21 cellular contexts compared by ENCODE assay signal in genomic region chr9:113515862-113516261, GRCh38. TPM values are rescaled to one million over a fixed set of nuclear protein-coding genes. Genes with fewer than 3 reads are reported as not detected.
DNase-seq lines count a peak whose midpoint lies in the region; ATAC-seq, FAIRE-seq and TF ChIP-seq lines count a peak whose summit lies in the region.
"Had no signal": no experiment of that assay in that cellular context is flagged by ENCODE, and none has a peak within 500 bp of the region (broad histone marks: within the 10 kb centered on the region; RNA-seq: fewer than 3 reads in every experiment).

No MANE protein-coding gene starts in this region.

- TF ChIP-seq POLR2A in endothelial cell of umbilical vein (IDR thresholded peaks at IDR 0.05; ENCODE audit: low read depth, low read length) (peak; percentile 16), body of pancreas (IDR thresholded peaks at IDR 0.05) (no peak)

- H3K9me1 ChIP-seq in endothelial cell of umbilical vein (replicated peaks; ENCODE audit: control insufficient read depth, extremely low read depth, insufficient read depth, low read length): no peaks in the 10 kb centered on the region

- H2AFZ ChIP-seq in endothelial cell of umbilical vein (ENCODE audit: low read depth, low read length): no peak overlapping the region

- peaks cover 45 to 76% of the 10 kb centered on the region in 2 experiments for H3K36me3 ChIP-seq in endothelial cell of umbilical vein (ENCODE audit: control insufficient read depth in 2 of 2, extremely low read depth in 1 of 2, insufficient read depth in 2 of 2, low read length in 2 of 2)
- no peaks in the 10 kb centered on the region for H3K36me3 ChIP-seq in body of pancreas (replicated peaks in 1 of 2; ENCODE audit: insufficient read depth in 1 of 2, low read depth in 2 of 2)

- no peaks in the 10 kb centered on the region for H4K20me1 ChIP-seq in endothelial cell of umbilical vein (replicated peaks; ENCODE audit: control insufficient read depth, extremely low read depth, insufficient read depth, low read length)

- no peak overlapping the region for H3K9ac ChIP-seq in endothelial cell of umbilical vein (replicated peaks; ENCODE audit: extremely low read depth, insufficient read depth, low read length)

- peaks cover 77% of the 10 kb centered on the region for H3K4me1 Mint-ChIP-seq in T-helper 2 cell treated with Interferon-gamma antibody and Interleukin-4, amounts not matched to agents 5 μg/mL and 100 μg/mL, for 36 hours (ENCODE audit: low read depth)
- peaks cover 93 to 98% (median 96%) of the 10 kb centered on the region in 3 donors for H3K4me1 Mint-ChIP-seq in T-cell
- H3K4me1 Mint-ChIP-seq in natural killer cell treated with Interleukin-12 subunit alpha and Interleukin-12 subunit beta and Interleukin-15 and Interleukin-18, amount 100 ng/mL, for 72 hours (ENCODE audit: low read depth in 2 of 2): peaks cover 74 to 86% of the 10 kb centered on the region in 2 donors

- H3K4me3 Mint-ChIP-seq in T-helper 2 cell treated with Interferon-gamma antibody and Interleukin-4, amounts not matched to agents 5 μg/mL and 100 μg/mL, for 36 hours: no peak overlapping the region
- peak overlapping the region in 1 of 3 donors; percentile 83 for H3K4me3 Mint-ChIP-seq in T-cell
- peak overlapping the region; percentile 36 for H3K4me3 Mint-ChIP-seq in natural killer cell treated with Interleukin-12 subunit alpha and Interleukin-12 subunit beta and Interleukin-15 and Interleukin-18, amount 100 ng/mL, for 72 hours
- H3K4me3 Mint-ChIP-seq: activated CD4-positive, alpha-beta memory T cell treated with anti-CD3 and anti-CD28 coated beads for 36 hours; activated naive CD4-positive, alpha-beta T cell treated with anti-CD3 and anti-CD28 coated beads for 36 hours had no signal

- peak overlapping the region; percentile 56 for H3K27ac Mint-ChIP-seq in T-helper 2 cell treated with Interferon-gamma antibody and Interleukin-4, amounts not matched to agents 5 μg/mL and 100 μg/mL, for 36 hours
- peak overlapping the region; percentile 95 to 99 for H3K27ac Mint-ChIP-seq in T-cell
- H3K27ac Mint-ChIP-seq in natural killer cell treated with Interleukin-12 subunit alpha and Interleukin-12 subunit beta and Interleukin-15 and Interleukin-18, amount 100 ng/mL, for 72 hours: peak overlapping the region; percentile 95 to 97
- H3K27ac Mint-ChIP-seq: activated naive CD4-positive, alpha-beta T cell treated with anti-CD3 and anti-CD28 coated beads for 36 hours had no signal

- H3K4me1 ChIP-seq in endothelial cell of umbilical vein (ENCODE audit: control insufficient read depth, extremely low read depth, insufficient read depth, low read length) (peaks cover 57% of the 10 kb centered on the region), body of pancreas (peaks cover 33% of the 10 kb centered on the region)

- CTCF ChIA-PET in T-cell (lab: Charles Lee): interaction anchor here in 1 of 2 donors (2.5 kb wide), 1 partner anchor 63 kb away, joined by 6 read pairs; no protein-coding TSS in a partner anchor
- CTCF ChIA-PET in endothelial cell of umbilical vein (lab: Charles Lee): interaction anchor here (1.6 kb wide), 1 partner anchor 142 kb away, joined by 5 read pairs; no protein-coding TSS in a partner anchor

- no peak for DNase-seq in T-helper 2 cell treated with Interferon-gamma antibody and Interleukin-4, amounts not matched to agents 5 μg/mL and 100 μg/mL, for 36 hours (ENCODE audit: low spot score)
- DNase-seq in T-helper 2 cell: no peak
- no peak for DNase-seq in T-cell
- no peak for DNase-seq in endothelial cell of umbilical vein (ENCODE audit: low read depth, low spot score)
- DNase-seq in natural killer cell treated with Interleukin-12 subunit alpha and Interleukin-12 subunit beta and Interleukin-15 and Interleukin-18, amount 100 ng/mL, for 72 hours (ENCODE audit: low spot score): no peak
- DNase-seq in stimulated activated CD4-positive, alpha-beta T cell treated with anti-CD3 and anti-CD28 coated beads, Interleukin-2, amount 100 ng/mL, for 24 hours: no peak
- DNase-seq in body of pancreas: no peak
- DNase-seq in SW 1271 (lab: John Stamatoyannopoulos, UW): no peak
- DNase-seq: activated CD4-positive, alpha-beta memory T cell treated with anti-CD3 and anti-CD28 coated beads for 36 hours; activated naive CD4-positive, alpha-beta T cell treated with anti-CD3 and anti-CD28 coated beads for 36 hours; effector CD8-positive, alpha-beta T cell; GF-D8; kidney glomerular epithelial cell; NCI-H1436 treated with DMSO at 0.1 percent for 48 hours; NCI-H510A; NK-92 treated with Interleukin-12 subunit alpha and Interleukin-12 subunit beta, amount 100 ng/mL, for 24 hours; stimulated activated CD4-positive, alpha-beta T cell treated with anti-CD3 and anti-CD28 coated beads, Interleukin-4, amount 100 ng/mL, for 4 hours; trophoblast cell had no signal

- 75 to 88% methylated on average over 4 of the region's 4 CpGs for WGBS in body of pancreas, 2 donors

- H3K27me3 ChIP-seq in endothelial cell of umbilical vein (ENCODE audit: control insufficient read depth in 2 of 2, insufficient read depth in 2 of 2, low read length in 2 of 2) (no peaks in the 10 kb centered on the region), body of pancreas (no peaks in the 10 kb centered on the region)
- H3K27me3 ChIP-seq: esophagus muscularis mucosa, Peyer's patch had no signal

- no TSS peak for BruUV-seq in endothelial cell of umbilical vein (replicated peaks; lab: Mats Ljungman, UMichigan)

- no peak overlapping the region for H3K27ac ChIP-seq in endothelial cell of umbilical vein (ENCODE audit: insufficient read depth, low read depth, low read length)
- no peak overlapping the region for H3K27ac ChIP-seq in body of pancreas
- H3K27ac ChIP-seq: Peyer's patch had no signal

- H3K4me2 ChIP-seq in endothelial cell of umbilical vein (ENCODE audit: insufficient read depth, low read length): no peak overlapping the region

- dilution Hi-C loops in endothelial cell of umbilical vein (cut with MboI; ENCODE audit: extremely low pct_ligation_motif_present, low sequenced_read_pairs): no loop called here

- peaks cover 13% of the 10 kb centered on the region for H3K36me3 Mint-ChIP-seq in T-helper 2 cell treated with Interferon-gamma antibody and Interleukin-4, amounts not matched to agents 5 μg/mL and 100 μg/mL, for 36 hours (ENCODE audit: low read depth)
- no peaks in the 10 kb centered on the region for H3K36me3 Mint-ChIP-seq in T-cell
- H3K36me3 Mint-ChIP-seq in natural killer cell treated with Interleukin-12 subunit alpha and Interleukin-12 subunit beta and Interleukin-15 and Interleukin-18, amount 100 ng/mL, for 72 hours: peaks cover 10% of the 10 kb centered on the region

- ATAC-seq in T-cell (replicated peaks in 1 of 4) (no peak), body of pancreas (no peak)
- ATAC-seq in natural killer cell treated with Interleukin-12 subunit alpha and Interleukin-12 subunit beta and Interleukin-15 and Interleukin-18, amount 100 ng/mL, for 72 hours: no peak
- ATAC-seq: HCT116 had no signal

- H3K9me3 ChIP-seq in endothelial cell of umbilical vein (replicated peaks; ENCODE audit: control insufficient read depth, insufficient read depth, low read length) (no peaks in the 10 kb centered on the region), body of pancreas (no peaks in the 10 kb centered on the region)
- H3K9me3 ChIP-seq: esophagus muscularis mucosa, Peyer's patch had no signal

- H3K27me3 Mint-ChIP-seq in T-helper 2 cell treated with Interferon-gamma antibody and Interleukin-4, amounts not matched to agents 5 μg/mL and 100 μg/mL, for 36 hours (ENCODE audit: low read depth): no peaks in the 10 kb centered on the region
- no peaks in the 10 kb centered on the region for H3K27me3 Mint-ChIP-seq in T-cell
- H3K27me3 Mint-ChIP-seq in natural killer cell treated with Interleukin-12 subunit alpha and Interleukin-12 subunit beta and Interleukin-15 and Interleukin-18, amount 100 ng/mL, for 72 hours: no peaks in the 10 kb centered on the region

- H3K79me2 ChIP-seq in endothelial cell of umbilical vein (ENCODE audit: control insufficient read depth, insufficient read depth, low read length): peaks cover 50% of the 10 kb centered on the region

- POLR2A ChIA-PET in T-cell (lab: Charles Lee): no interaction called here
- POLR2A ChIA-PET in endothelial cell of umbilical vein (lab: Charles Lee): interaction anchor here (1.2 kb wide), 1 partner anchor 10 kb away, joined by 4 read pairs; no protein-coding TSS in a partner anchor

- H3K9me3 Mint-ChIP-seq in T-helper 2 cell treated with Interferon-gamma antibody and Interleukin-4, amounts not matched to agents 5 μg/mL and 100 μg/mL, for 36 hours: no peaks in the 10 kb centered on the region
- H3K9me3 Mint-ChIP-seq in T-cell: no peaks in the 10 kb centered on the region
- H3K9me3 Mint-ChIP-seq in natural killer cell treated with Interleukin-12 subunit alpha and Interleukin-12 subunit beta and Interleukin-15 and Interleukin-18, amount 100 ng/mL, for 72 hours: no peaks in the 10 kb centered on the region
- H3K9me3 Mint-ChIP-seq: activated CD4-positive, alpha-beta memory T cell treated with anti-CD3 and anti-CD28 coated beads for 36 hours; activated naive CD4-positive, alpha-beta T cell treated with anti-CD3 and anti-CD28 coated beads for 36 hours had no signal

- H3K4me3 ChIP-seq in endothelial cell of umbilical vein (replicated peaks in 1 of 3; ENCODE audit: insufficient read depth in 1 of 3, low read depth in 1 of 3, low read length in 3 of 3) (no peak overlapping the region), body of pancreas (no peak overlapping the region)
- H3K4me3 ChIP-seq: esophagus muscularis mucosa, Peyer's patch had no signal

- intact Hi-C loops in endothelial cell of umbilical vein (cut with micrococcal nuclease) (no loop called here), body of pancreas (cut with DNase I) (no loop called here)

- TF ChIP-seq CTCF in endothelial cell of umbilical vein (IDR thresholded peaks at IDR 0.05; ENCODE audit: extremely low read depth in 1 of 2, insufficient read depth in 1 of 2, low read depth in 1 of 2, low read length in 2 of 2): no peak
- TF ChIP-seq CTCF in body of pancreas (IDR thresholded peaks at IDR 0.05): no peak

- FAIRE-seq in endothelial cell of umbilical vein (lab: Jason Lieb, UNC): no peak

TF ChIP-seq in endothelial cell of umbilical vein, 7 proteins besides CTCF, POLR2A, EP300 and RAD21 (continues in another document):
- peak; percentile 55 for TF ChIP-seq GATA2 (IDR thresholded peaks at IDR 0.05; ENCODE audit: insufficient read depth, insufficient read length, low read depth, low read length)

RNA-seq across cellular contexts. Expression of gene RGS3, which starts 52.3 kb away (rescaled TPM):
- total RNA-seq in T-cell: 10 to 100 TPM; 15.9 to 36.5 (median 24.9) TPM
- 407 and 416 TPM in 2 replicates for total RNA-seq in endothelial cell of umbilical vein
- polyA plus RNA-seq in endothelial cell of umbilical vein: 356 and 385 TPM in 2 replicates
- polyA plus RNA-seq in endothelial cell of umbilical vein (2011; cell fraction: cytosol; rRNA removed): 317 and 396 TPM in 2 replicates
- 509 and 635 TPM in 2 replicates for polyA plus RNA-seq in endothelial cell of umbilical vein (2011; cell fraction: nucleus; rRNA removed)
- polyA plus RNA-seq in endothelial cell of umbilical vein (2012): 125 and 130 TPM in 2 replicates
- polyA minus RNA-seq in endothelial cell of umbilical vein: 566 and 594 TPM in 2 replicates
- 16.0 TPM for polyA minus RNA-seq in endothelial cell of umbilical vein (2011; cell fraction: cytosol; rRNA and poly(A)+ RNA removed)
- polyA minus RNA-seq in endothelial cell of umbilical vein (2011; cell fraction: nucleus; rRNA and poly(A)+ RNA removed): 401 and 590 TPM in 2 replicates
- 100 to 1,000 TPM in 1 of 2 donors, 10 to 100 TPM in 1; 71.7 to 144 TPM for total RNA-seq in natural killer cell treated with Interleukin-12 subunit alpha and Interleukin-12 subunit beta and Interleukin-15 and Interleukin-18, amount 100 ng/mL, for 72 hours
- 10 to 100 TPM; 25.7 to 96.9 TPM for total RNA-seq in body of pancreas
